In the genomic region with DNA sequence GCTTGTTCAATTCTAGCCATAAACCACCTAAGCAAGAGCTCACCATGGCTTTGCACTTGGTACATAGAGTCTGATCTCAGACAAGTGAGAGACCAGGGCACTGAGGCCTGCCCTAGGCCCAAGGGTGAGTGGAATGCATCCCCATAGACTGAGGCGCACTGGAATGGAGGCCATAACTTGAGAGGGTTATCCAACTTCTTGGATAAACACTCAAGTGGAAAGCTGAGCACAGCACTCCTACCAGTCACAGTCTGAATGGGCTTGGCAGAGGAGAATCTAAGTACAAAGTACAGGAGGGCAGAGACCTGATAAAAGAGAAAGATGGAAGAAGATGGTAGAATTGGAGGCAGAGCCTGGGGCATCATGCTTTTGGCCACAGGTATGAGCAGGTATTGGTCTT, we compare ENCODE assay signal across 10 cellular contexts. TPM values are rescaled to one million over a fixed set of nuclear protein-coding genes. Genes with fewer than 3 reads are reported as not detected.
A peak's percentile ranks its signal among the peaks of the same experiment; 100 is the strongest.
DNase-seq lines count a peak whose midpoint lies in the region; ATAC-seq and TF ChIP-seq lines count a peak whose summit lies in the region.
"Had no signal": no experiment of that assay in that cellular context is flagged by ENCODE, and none has a peak within 500 bp of the region (broad histone marks: within the 10 kb centered on the region; RNA-seq: fewer than 3 reads in every experiment).

No MANE protein-coding gene starts in this region.

- H3K4me3 ChIP-seq in adrenal gland (no peak overlapping the region), lung (no peak overlapping the region)

- no peak for TF ChIP-seq POLR2A in adrenal gland (IDR thresholded peaks at IDR 0.05)

- no peak for DNase-seq in activated naive CD4-positive, alpha-beta T cell treated with anti-CD3 and anti-CD28 coated beads, Interleukin-2, amount 10 ng/mL, durations not matched to agents 7 days and 5 days
- peak in 1 of 7 donors; percentile 14 for DNase-seq in adrenal gland
- no peak for DNase-seq in lung (ENCODE audit: low spot score)
- no peak for DNase-seq in NCI-H526 (lab: John Stamatoyannopoulos, UW)
- DNase-seq in GDM1 (lab: John Stamatoyannopoulos, UW) = no peak
- no peak for DNase-seq in cerebellar nuclear complex (lab: John Stamatoyannopoulos, UW)
- DNase-seq: NCI-H2081; stimulated activated CD4-positive, alpha-beta T cell treated with anti-CD3 and anti-CD28 coated beads, Interleukin-4, amount 100 ng/mL, for 4 hours had no signal

- WGBS in adrenal gland, 4 donors = 92 to 100% (median 98%) methylated on average over 1 of the region's 1 CpG
- WGBS in lung, 2 donors = 76 to 91% methylated on average over 1 of the region's 1 CpG

- no peak for ATAC-seq in lung (ENCODE audit: insufficient read depth, low FRiP score)

- H3K36me3 ChIP-seq in adrenal gland (replicated peaks in 1 of 2) = peaks cover 0 to 62% of the 10 kb centered on the region in 2 donors
- H3K36me3 ChIP-seq in lung (ENCODE audit: control insufficient read depth in 2 of 2, insufficient read depth in 2 of 2, low read length in 2 of 2) = peaks cover 38 to 43% of the 10 kb centered on the region in 2 donors

- H3K4me3 Mint-ChIP-seq in activated naive CD4-positive, alpha-beta T cell treated with anti-CD3 and anti-CD28 coated beads, Interleukin-2, amount 50 U/mL, for 24 hours = no peak overlapping the region
- H3K4me3 Mint-ChIP-seq in activated naive CD4-positive, alpha-beta T cell treated with anti-CD3 and anti-CD28 coated beads, Interleukin-2, amount 10 ng/mL, durations not matched to agents 7 days and 5 days = no peak overlapping the region

- H3K27me3 Mint-ChIP-seq in activated naive CD4-positive, alpha-beta T cell treated with anti-CD3 and anti-CD28 coated beads, Interleukin-2, amount 50 U/mL, for 24 hours = no peaks in the 10 kb centered on the region
- H3K27me3 Mint-ChIP-seq in activated naive CD4-positive, alpha-beta T cell treated with anti-CD3 and anti-CD28 coated beads, Interleukin-2, amount 10 ng/mL, durations not matched to agents 7 days and 5 days = no peaks in the 10 kb centered on the region

- peak overlapping the region; percentile 88 for H3K27ac Mint-ChIP-seq in activated naive CD4-positive, alpha-beta T cell treated with anti-CD3 and anti-CD28 coated beads, Interleukin-2, amount 50 U/mL, for 24 hours
- H3K27ac Mint-ChIP-seq in activated naive CD4-positive, alpha-beta T cell treated with anti-CD3 and anti-CD28 coated beads, Interleukin-2, amount 10 ng/mL, durations not matched to agents 7 days and 5 days = no peak overlapping the region

- peaks cover 28% of the 10 kb centered on the region for H3K36me3 Mint-ChIP-seq in activated naive CD4-positive, alpha-beta T cell treated with anti-CD3 and anti-CD28 coated beads, Interleukin-2, amount 50 U/mL, for 24 hours
- peaks cover 59% of the 10 kb centered on the region for H3K36me3 Mint-ChIP-seq in activated naive CD4-positive, alpha-beta T cell treated with anti-CD3 and anti-CD28 coated beads, Interleukin-2, amount 10 ng/mL, durations not matched to agents 7 days and 5 days

- TF ChIP-seq CTCF in adrenal gland (IDR thresholded peaks at IDR 0.05) (no peak), lung (IDR thresholded peaks at IDR 0.05; ENCODE audit: control extremely low read depth, extremely low read depth) (no peak)

- CTCF ChIA-PET in activated naive CD4-positive, alpha-beta T cell treated with anti-CD3 and anti-CD28 coated beads, Interleukin-2, amount 10 ng/mL, durations not matched to agents 7 days and 5 days (lab: Charles Lee) = interaction anchor here (1.6 kb wide), 1 partner anchor 30 kb away, joined by 3 read pairs; a partner anchor contains a TSS

- H3K4me1 ChIP-seq in adrenal gland (replicated peaks in 1 of 2) = peaks cover 30 to 75% of the 10 kb centered on the region in 2 donors
- H3K4me1 ChIP-seq in lung (ENCODE audit: control insufficient read depth in 2 of 2, insufficient read depth in 2 of 2, low read length in 2 of 2) = peaks cover 14 to 38% of the 10 kb centered on the region in 2 donors

- peaks cover 45% of the 10 kb centered on the region for H3K4me1 Mint-ChIP-seq in activated naive CD4-positive, alpha-beta T cell treated with anti-CD3 and anti-CD28 coated beads, Interleukin-2, amount 50 U/mL, for 24 hours
- H3K4me1 Mint-ChIP-seq in activated naive CD4-positive, alpha-beta T cell treated with anti-CD3 and anti-CD28 coated beads, Interleukin-2, amount 10 ng/mL, durations not matched to agents 7 days and 5 days = peaks cover 18% of the 10 kb centered on the region

- H3K9me3 ChIP-seq in adrenal gland (replicated peaks in 1 of 3) (no peaks in the 10 kb centered on the region), lung (ENCODE audit: control insufficient read depth in 2 of 2, insufficient read depth in 1 of 2, low read length in 1 of 2) (no peaks in the 10 kb centered on the region)

- no peaks in the 10 kb centered on the region for H3K9me3 Mint-ChIP-seq in activated naive CD4-positive, alpha-beta T cell treated with anti-CD3 and anti-CD28 coated beads, Interleukin-2, amount 50 U/mL, for 24 hours
- no peaks in the 10 kb centered on the region for H3K9me3 Mint-ChIP-seq in activated naive CD4-positive, alpha-beta T cell treated with anti-CD3 and anti-CD28 coated beads, Interleukin-2, amount 10 ng/mL, durations not matched to agents 7 days and 5 days

- H3K27ac ChIP-seq in adrenal gland = peak overlapping the region; percentile 17 to 92 (median 87)
- peak overlapping the region; percentile 63 to 91 for H3K27ac ChIP-seq in lung (ENCODE audit: low read depth in 1 of 2, low read length in 1 of 2)
- H3K27ac ChIP-seq in temporal lobe (ENCODE audit: low read depth, low read length) = peak overlapping the region; percentile 13

- intact Hi-C loops in adrenal gland (cut with DNase I) = loop anchor here in 1 of 2 donors (10.0 kb wide), 1 partner anchor 188 kb away; a partner anchor contains a TSS

- H3K27me3 ChIP-seq in adrenal gland (no peaks in the 10 kb centered on the region), lung (ENCODE audit: control insufficient read depth, insufficient read depth) (no peaks in the 10 kb centered on the region)

RNA-seq across cellular contexts. Expression of a gene that starts 30.4 kb away (rescaled TPM):
- total RNA-seq in adrenal gland (10 to 100 TPM in 1 of 8 donors, 1 to 10 TPM in 7; 3.3 to 12.8 (median 5.3) TPM), lung (10 to 100 TPM; 24.3 to 74.4 TPM), temporal lobe (2.0 TPM)
- polyA plus RNA-seq in adrenal gland (1 to 10 TPM; 2.5 to 4.7 (median 2.5) TPM), lung (1 to 10 TPM; 8.9 to 9.1 TPM)

RNA-seq across cellular contexts. Expression of a gene that starts 36.6 kb away (rescaled TPM):
- total RNA-seq in adrenal gland (100 to 1,000 TPM in 5 of 8 donors, 10 to 100 TPM in 3; 62.8 to 267 (median 123) TPM), lung (100 to 1,000 TPM; 294 to 345 TPM), temporal lobe (26.6 TPM)
- polyA plus RNA-seq in adrenal gland (10 to 100 TPM; 47.1 to 90.7 (median 53.6) TPM), lung (100 to 1,000 TPM; 101 to 182 TPM)

Comparison
In these comparisons a context has a peak if more than half of its experiments do, and no peak if none do; other contexts are left out.
1. H3K27ac ChIP-seq: peak in every context shown above with its lines; median percentile 87 in adrenal gland; 77 in lung; 13 in temporal lobe.